In the genomic region with DNA sequence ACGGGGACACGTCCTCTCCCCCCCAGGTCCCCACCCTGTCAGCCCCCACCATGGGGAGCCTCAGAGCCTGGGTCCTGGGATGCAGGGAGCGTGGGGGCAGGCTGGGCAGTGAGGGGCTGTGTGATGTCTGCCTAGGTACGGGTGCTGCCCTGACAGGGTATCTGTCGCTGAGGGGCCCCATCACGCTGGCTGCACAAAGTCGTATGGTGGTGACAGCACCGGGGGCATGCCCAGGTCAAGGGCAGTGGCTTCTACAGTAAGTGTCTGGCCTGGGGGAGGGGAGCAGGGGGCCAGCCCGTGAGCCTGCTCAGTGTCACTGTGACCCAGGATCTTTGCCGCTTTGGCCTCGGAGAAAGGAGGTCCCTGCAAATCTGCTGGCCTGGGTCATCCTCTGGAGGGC, we compare ENCODE assay signal across 1 cellular context.
TF ChIP-seq lines count a peak whose summit lies in the region.

No MANE protein-coding gene starts in this region.

TF ChIP-seq in HepG2, 621 proteins besides CTCF, POLR2A, EP300 and RAD21 (continued from another document):
- TF ChIP-seq MZF1 (CRISPR knock-in tag; IDR thresholded peaks at IDR 0.05; ENCODE audit: borderline replicate concordance), result 0 out of 2 replicates have a peak, but pooled peaks have one; percentile 30
- TF ChIP-seq, protein P1, sequence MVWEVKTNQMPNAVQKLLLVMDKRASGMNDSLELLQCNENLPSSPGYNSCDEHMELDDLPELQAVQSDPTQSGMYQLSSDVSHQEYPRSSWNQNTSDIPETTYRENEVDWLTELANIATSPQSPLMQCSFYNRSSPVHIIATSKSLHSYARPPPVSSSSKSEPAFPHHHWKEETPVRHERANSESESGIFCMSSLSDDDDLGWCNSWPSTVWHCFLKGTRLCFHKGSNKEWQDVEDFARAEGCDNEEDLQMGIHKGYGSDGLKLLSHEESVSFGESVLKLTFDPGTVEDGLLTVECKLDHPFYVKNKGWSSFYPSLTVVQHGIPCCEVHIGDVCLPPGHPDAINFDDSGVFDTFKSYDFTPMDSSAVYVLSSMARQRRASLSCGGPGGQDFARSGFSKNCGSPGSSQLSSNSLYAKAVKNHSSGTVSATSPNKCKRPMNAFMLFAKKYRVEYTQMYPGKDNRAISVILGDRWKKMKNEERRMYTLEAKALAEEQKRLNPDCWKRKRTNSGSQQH (CRISPR knock-in tag; IDR thresholded peaks at IDR 0.05; ENCODE audit: low read depth), result no peak
- TF ChIP-seq RXRB (CRISPR knock-in tag; IDR thresholded peaks at IDR 0.05; ENCODE audit: borderline replicate concordance), result 0 out of 2 replicates have a peak, but pooled peaks have one; percentile 22
TF ChIP-seq in HepG2: peak in this region for 12.
